In genomic region chr10:127908958-127909267, GRCh38 we compare ENCODE assay signal across 28 cellular contexts. TPM values are rescaled to one million over a fixed set of nuclear protein-coding genes. Genes with fewer than 3 reads are reported as not detected.
DNase-seq lines count a peak whose midpoint lies in the region; ATAC-seq and TF ChIP-seq lines count a peak whose summit lies in the region.
"Had no signal": no experiment of that assay in that cellular context is flagged by ENCODE, and none has a peak within 500 bp of the region (broad histone marks: within the 10 kb centered on the region; RNA-seq: fewer than 3 reads in every experiment).

No MANE protein-coding gene starts in this region.

- 57 to 62% methylated on average over 8 of the region's 8 CpGs for WGBS in GM23248 (ENCODE audit: low coverage in 1 of 2, low lambda C conversion rate in 2 of 2, missing lambda C conversion rate in 2 of 2), 2 experiments
- 66% methylated on average over 8 of the region's 8 CpGs for WGBS in mesenchymal stem cell
- 88 to 90% methylated on average over 8 of the region's 8 CpGs for WGBS in sigmoid colon, 2 donors

- H3K4me3 Mint-ChIP-seq in WTC11: 0 out of 2 replicates have a peak overlapping the region, but pooled peaks have one; percentile 10

- peak overlapping the region; percentile 49 to 59 for H2BK12ac ChIP-seq in mesenchymal stem cell (ENCODE audit: low read length in 2 of 2)

- H4K8ac ChIP-seq in mesenchymal stem cell (ENCODE audit: low read length): peak overlapping the region; percentile 54

- no peak overlapping the region for H3K9ac ChIP-seq in GM23248
- H3K9ac ChIP-seq in mesenchymal stem cell (ENCODE audit: low read length): no peak overlapping the region
- H3K9ac ChIP-seq: KMS-11 had no signal

- H3K27me3 ChIP-seq in GM23248 (replicated peaks; ENCODE audit: insufficient read depth) (no peaks in the 10 kb centered on the region), mesenchymal stem cell (ENCODE audit: control insufficient read depth in 1 of 2, insufficient read depth in 1 of 2, low read length in 2 of 2) (peaks cover 6 to 8% of the 10 kb centered on the region in 2 experiments), sigmoid colon (peaks cover 0 to 22% (median 7%) of the 10 kb centered on the region in 3 donors)
- H3K27me3 ChIP-seq: testis, vagina had no signal

- no peak overlapping the region for H2BK120ac ChIP-seq in mesenchymal stem cell (ENCODE audit: low read depth, low read length)

- intact Hi-C loops in sigmoid colon (cut with DNase I): no loop called here

- no peaks in the 10 kb centered on the region for H3K79me2 ChIP-seq in GM23248 (ENCODE audit: insufficient read depth)

- no peak for DNase-seq in GM23248
- no peak for DNase-seq in WTC11 (ENCODE audit: low spot score)
- DNase-seq in mesenchymal stem cell: no peak
- DNase-seq in sigmoid colon: peak; percentile 51
- DNase-seq in activated CD4-positive, alpha-beta T cell treated with anti-CD3 and anti-CD28 coated beads for 4 hours: no peak
- DNase-seq in medulla oblongata (ENCODE audit: extremely low spot score): no peak
- no peak for DNase-seq in activated gamma-delta T cell treated with Interleukin-2 at 50 U/mL for 16 hours
- DNase-seq: activated CD4-positive, alpha-beta T cell treated with anti-CD3 and anti-CD28 coated beads for 1 hour; activated gamma-delta T cell; activated T-cell treated with anti-CD3 and anti-CD28 coated beads for 4 hours; NCI-H1417; NCI-H2081; NCI-H345; stimulated activated CD4-positive, alpha-beta T cell treated with anti-CD3 and anti-CD28 coated beads, Interleukin-4, amount 100 ng/mL, for 4 hours; stimulated activated naive CD4-positive, alpha-beta T cell treated with Interleukin-2 at 50 U/mL for 16 hours; testis had no signal

- POLR2A ChIA-PET in WTC11 (lab: Charles Lee): no interaction called here

- in situ Hi-C loops in GM23248 (cut with MboI): no loop called here

- H3K23ac ChIP-seq in mesenchymal stem cell (ENCODE audit: low read length in 2 of 2): no peak overlapping the region

- H2BK15ac ChIP-seq in mesenchymal stem cell (ENCODE audit: low read depth, poor library complexity, severe bottlenecking): no peak overlapping the region

- peak overlapping the region; percentile 21 for H3K4me2 ChIP-seq in GM23248 (ENCODE audit: unreplicated experiment)
- no peak overlapping the region for H3K4me2 ChIP-seq in mesenchymal stem cell (ENCODE audit: low read length, poor library complexity, severe bottlenecking)
- H3K4me2 ChIP-seq: KMS-11 had no signal

- no peak overlapping the region for H2AFZ ChIP-seq in GM23248
- H2AFZ ChIP-seq in mesenchymal stem cell (ENCODE audit: low read depth, low read length): no peak overlapping the region

- H3K4me1 ChIP-seq in GM23248 (ENCODE audit: insufficient read depth): peaks cover 21% of the 10 kb centered on the region
- peaks cover 18% of the 10 kb centered on the region for H3K4me1 ChIP-seq in mesenchymal stem cell (ENCODE audit: control insufficient read depth, insufficient read depth, low read depth, low read length)
- H3K4me1 ChIP-seq in sigmoid colon: peaks cover 0 to 19% (median 13%) of the 10 kb centered on the region in 4 donors
- H3K4me1 ChIP-seq: testis had no signal

- no peaks in the 10 kb centered on the region for H3K9me2 ChIP-seq in GM23248 (ENCODE audit: insufficient read depth)

- TF ChIP-seq POLR2A in sigmoid colon (IDR thresholded peaks at IDR 0.05): no peak

- H3K4ac ChIP-seq in mesenchymal stem cell (ENCODE audit: low read depth in 1 of 2, low read length in 2 of 2): peak overlapping the region; percentile 8 to 62

- peak overlapping the region; percentile 54 to 74 for H3K18ac ChIP-seq in mesenchymal stem cell (ENCODE audit: low read depth in 1 of 2, low read length in 2 of 2)

- H3K14ac ChIP-seq in mesenchymal stem cell (ENCODE audit: low read length in 2 of 2): peak overlapping the region in 1 of 2 experiments; percentile 37

- no peak for TF ChIP-seq CTCF in WTC11 (IDR thresholded peaks at IDR 0.05)
- TF ChIP-seq CTCF in sigmoid colon (IDR thresholded peaks at IDR 0.05): no peak

- H3K27ac ChIP-seq in GM23248 (peak overlapping the region; percentile 48), mesenchymal stem cell (ENCODE audit: low read length, poor library complexity, severe bottlenecking) (no peak overlapping the region), sigmoid colon (peak overlapping the region in 2 of 4 donors; percentile 39 to 75)
- H3K27ac ChIP-seq: C4-2B, epithelial cell of prostate, KMS-11, testis, vagina had no signal

- no peaks in the 10 kb centered on the region for H3K9me3 Mint-ChIP-seq in WTC11
- H3K9me3 Mint-ChIP-seq: T-helper 1 cell treated with Interleukin-12 subunit alpha and Interleukin-12 subunit beta and Interleukin-4 antibody, amounts not matched to agents 30 μg/mL and 1 μg/mL, for 36 hours had no signal

- H4K20me1 ChIP-seq in GM23248 (ENCODE audit: insufficient read depth): no peaks in the 10 kb centered on the region

- no peaks in the 10 kb centered on the region for H3K9me3 ChIP-seq in GM23248 (ENCODE audit: low read depth)
- H3K9me3 ChIP-seq in mesenchymal stem cell (ENCODE audit: control insufficient read depth, low read length): no peaks in the 10 kb centered on the region
- H3K9me3 ChIP-seq in sigmoid colon: no peaks in the 10 kb centered on the region
- H3K9me3 ChIP-seq: testis, vagina had no signal

- peaks cover 23% of the 10 kb centered on the region for H3K27me3 Mint-ChIP-seq in WTC11 (ENCODE audit: low read depth)

- peaks cover 3% of the 10 kb centered on the region for H3K4me1 Mint-ChIP-seq in WTC11

- no peaks in the 10 kb centered on the region for H3F3A ChIP-seq in GM23248 (ENCODE audit: insufficient read depth)

- CTCF ChIA-PET in WTC11 (lab: Charles Lee): interaction anchor here (0.6 to 4.4 kb wide), 2 partner anchors 102 to 160 kb away, joined by 3 to 93 read pairs; no protein-coding TSS in a partner anchor

- ATAC-seq in WTC11 (no peak), HG03175 (IDR thresholded peaks at IDR 0.05; ENCODE audit: unreplicated experiment) (no peak)

- H3K4me3 ChIP-seq in GM23248: no peak overlapping the region
- H3K4me3 ChIP-seq in mesenchymal stem cell (ENCODE audit: insufficient read depth in 1 of 2, low read depth in 1 of 2, low read length in 2 of 2): peak overlapping the region in 1 of 2 experiments; percentile 7
- no peak overlapping the region for H3K4me3 ChIP-seq in sigmoid colon
- H3K4me3 ChIP-seq: testis, vagina had no signal

- no peaks in the 10 kb centered on the region for H3K36me3 Mint-ChIP-seq in WTC11

- peak overlapping the region; percentile 55 for H4K91ac ChIP-seq in mesenchymal stem cell (ENCODE audit: low read length)

- no peaks in the 10 kb centered on the region for H3K36me3 ChIP-seq in GM23248 (ENCODE audit: low read depth)
- H3K36me3 ChIP-seq in mesenchymal stem cell (ENCODE audit: control insufficient read depth in 1 of 2, insufficient read depth in 2 of 2, low read depth in 1 of 2, low read length in 2 of 2): no peaks in the 10 kb centered on the region
- H3K36me3 ChIP-seq in sigmoid colon: no peaks in the 10 kb centered on the region
- H3K36me3 ChIP-seq: vagina had no signal

- H3K79me1 ChIP-seq in mesenchymal stem cell (replicated peaks; ENCODE audit: low read length, poor library complexity, severe bottlenecking): peaks cover 14% of the 10 kb centered on the region

- H2AK5ac ChIP-seq in mesenchymal stem cell (ENCODE audit: low read length, severe bottlenecking): no peak overlapping the region

- no peak overlapping the region for H3K27ac Mint-ChIP-seq in WTC11
- H3K27ac Mint-ChIP-seq: T-helper 1 cell treated with Interleukin-12 subunit alpha and Interleukin-12 subunit beta and Interleukin-4 antibody, amounts not matched to agents 30 μg/mL and 1 μg/mL, for 36 hours had no signal

- TF ChIP-seq EP300 in sigmoid colon (IDR thresholded peaks at IDR 0.05): no peak

- no peak overlapping the region for H2BK5ac ChIP-seq in mesenchymal stem cell (ENCODE audit: low read depth, low read length, poor library complexity, severe bottlenecking)

TF ChIP-seq in WTC11, 78 proteins besides CTCF, POLR2A, EP300 and RAD21 (continues in another document):
- TF ChIP-seq ZNF671 (CRISPR knock-in tag; IDR thresholded peaks at IDR 0.05): no peak
- no peak for TF ChIP-seq NR2C2 (CRISPR knock-in tag; IDR thresholded peaks at IDR 0.05)

RNA-seq across cellular contexts. Expression of gene PTPRE, which starts 2.0 kb away (rescaled TPM):
- 2.7 and 3.0 TPM in 2 replicates for total RNA-seq in GM23248 (2014; rRNA removed; shearing (Covaris generic))
- polyA plus RNA-seq in GM23248 (2016; fragmentation: Nextera tagmentation; extraction: Ambion mirVana) (4.0 and 4.7 TPM in 2 replicates), sigmoid colon (10 to 100 TPM in 1 of 3 donors, 1 to 10 TPM in 2; 4.2 to 11.9 (median 5.1) TPM)
- total RNA-seq in WTC11 (2021) (1.7 to 3.1 TPM (median 2.0 TPM) in 3 replicates), sigmoid colon (10 to 100 TPM; 10.7 to 17.9 (median 13.8) TPM)
- 20.4 TPM for polyA plus RNA-seq in mesenchymal stem cell (2013, experiment 1 of 2)
- 22.5 TPM for polyA plus RNA-seq in mesenchymal stem cell (2013, experiment 2 of 2)

RNA-seq across cellular contexts. Expression of gene CLRN3, which starts 16.2 kb away (rescaled TPM):
- not detected in 2 replicates for total RNA-seq in GM23248 (2014; rRNA removed; shearing (Covaris generic))
- polyA plus RNA-seq in GM23248 (2016; fragmentation: Nextera tagmentation; extraction: Ambion mirVana) (not detected in 2 replicates), sigmoid colon (10 to 100 TPM; 37.8 to 88.9 (median 56.2) TPM)
- total RNA-seq in WTC11 (2021) (not detected in 3 replicates), sigmoid colon (not detected)
- polyA plus RNA-seq in mesenchymal stem cell (2013, experiment 1 of 2): 0.07 TPM
- polyA plus RNA-seq in mesenchymal stem cell (2013, experiment 2 of 2): 0.05 TPM
- total RNA-seq: chondrocyte, fibroblast of villous mesenchyme, kidney epithelial cell, mammary epithelial cell, omental fat pad, RPMI7951, vagina had no signal
- polyA plus RNA-seq: mammary epithelial cell had no signal
